ENCODE assay signal across 14 cellular contexts in genomic region chr7:121697731-121698396, GRCh38.
DNase-seq lines count a peak whose midpoint lies in the region; ATAC-seq, FAIRE-seq and TF ChIP-seq lines count a peak whose summit lies in the region.
"Had no signal": no experiment of that assay in that cellular context is flagged by ENCODE, and none has a peak within 500 bp of the region (broad histone marks: within the 10 kb centered on the region; RNA-seq: fewer than 3 reads in every experiment).

No MANE protein-coding gene starts in this region.

- peak; percentile 79 for ATAC-seq in mucosa of descending colon
- ATAC-seq in HG02938 (IDR thresholded peaks at IDR 0.05; ENCODE audit: unreplicated experiment) = no peak
- ATAC-seq in GM18907 (IDR thresholded peaks at IDR 0.05; ENCODE audit: unreplicated experiment) = no peak
- no peak for ATAC-seq in pancreas
- ATAC-seq: Right ventricle myocardium inferior had no signal

- TF ChIP-seq CTCF in mucosa of descending colon (IDR thresholded peaks at IDR 0.05) (no peak), pancreas (IDR thresholded peaks at IDR 0.05) (no peak)

- no peaks in the 10 kb centered on the region for H3K27me3 ChIP-seq in pancreas

- no peak overlapping the region for H3K4me3 ChIP-seq in mucosa of descending colon
- no peak overlapping the region for H3K4me3 ChIP-seq in pancreas
- H3K4me3 ChIP-seq: GM23248 had no signal

- intact Hi-C loops in mucosa of descending colon (cut with DNase I, micrococcal nuclease) (no loop called here), pancreas (cut with DNase I) (no loop called here)

- 67 to 69% methylated on average over 2 of the region's 2 CpGs for WGBS in pancreas, 2 donors

- H3K4me1 ChIP-seq in mucosa of descending colon (ENCODE audit: low read depth) (no peaks in the 10 kb centered on the region), pancreas (no peaks in the 10 kb centered on the region)

- H3K9me3 ChIP-seq in mucosa of descending colon = no peaks in the 10 kb centered on the region
- no peaks in the 10 kb centered on the region for H3K9me3 ChIP-seq in pancreas

- no peak overlapping the region for H3K27ac ChIP-seq in pancreas
- H3K27ac ChIP-seq: GM23248 had no signal

- no peaks in the 10 kb centered on the region for H3K36me3 ChIP-seq in mucosa of descending colon (ENCODE audit: low read depth)
- H3K36me3 ChIP-seq in pancreas = no peaks in the 10 kb centered on the region

- DNase-seq in ELR (ENCODE audit: low read depth) = peak; percentile 7
- peak; percentile 70 for DNase-seq in NCI-H69 (lab: John Stamatoyannopoulos, UW)
- peak; percentile 21 for DNase-seq in epidermal melanocyte (ENCODE audit: insufficient read length, low spot score)
- no peak for DNase-seq in mucosa of descending colon
- no peak for DNase-seq in pancreas
- no peak for DNase-seq in DMS153 (lab: John Stamatoyannopoulos, UW)
- DNase-seq: C1 segment of cervical spinal cord, EL, GM23248, NCI-H510A had no signal

- no peak for FAIRE-seq in pancreas (lab: Jason Lieb, UNC)
- FAIRE-seq: GM19239 had no signal

Comparison
In these comparisons a context has a peak if more than half of its experiments do, and no peak if none do; other contexts are left out.
1. DNase-seq: peak in ELR (single experiment), NCI-H69 (single experiment) and epidermal melanocyte (single experiment); none in mucosa of descending colon (0 of 3), pancreas (0 of 6) and DMS153 (single experiment).